ENCODE assay signal across 20 cellular contexts in genomic region chr2:27018142-27018541, GRCh38.
"Had no signal": no experiment of that assay in that cellular context is flagged by ENCODE, and none has a peak within 500 bp of the region (broad histone marks: within the 10 kb centered on the region; RNA-seq: fewer than 3 reads in every experiment).

No MANE protein-coding gene starts in this region.

- H3K27ac ChIP-seq: skin epidermis, suprapubic skin, tibial nerve had no signal

- DNase-seq: activated CD8-positive, alpha-beta memory T cell treated with anti-CD3 and anti-CD28 coated beads, Interleukin-2, amount 50 U/mL, for 4 hours; activated naive CD4-positive, alpha-beta T cell treated with Interleukin-2 at 50 U/mL for 16 hours; activated naive CD8-positive, alpha-beta T cell treated with anti-CD3 and anti-CD28 coated beads for 36 hours; activated T-cell treated with anti-CD3 and anti-CD28 coated beads, Interleukin-2, amount 50 U/mL, for 4 hours; dermis blood vessel endothelial cell; effector CD8-positive, alpha-beta T cell; erythroblast; foreskin fibroblast; hypothalamus; natural killer cell; stimulated activated CD4-positive, alpha-beta T cell treated with anti-CD3 and anti-CD28 coated beads, Interleukin-2, amount 100 ng/mL, for 24 hours; stimulated activated naive CD8-positive, alpha-beta T cell treated with anti-CD3 and anti-CD28 coated beads, Interleukin-15, amount 100 ng/mL, for 72 hours; T1000 had no signal

- H3K27me3 ChIP-seq: suprapubic skin, tibial nerve had no signal

- H3K27ac Mint-ChIP-seq: activated naive CD8-positive, alpha-beta T cell treated with anti-CD3 and anti-CD28 coated beads for 36 hours; natural killer cell; stimulated activated effector memory CD8-positive, alpha-beta T cell treated with anti-CD3 and anti-CD28 coated beads, Interleukin-12 subunit alpha, Interleukin-12 subunit beta, amount 100 ng/mL, for 72 hours; stimulated activated naive CD8-positive, alpha-beta T cell treated with anti-CD3 and anti-CD28 coated beads, Interleukin-15, amount 100 ng/mL, for 72 hours; T-helper 1 cell treated with Interleukin-12 subunit alpha and Interleukin-12 subunit beta and Interleukin-4 antibody, amounts not matched to agents 30 μg/mL and 1 μg/mL, for 36 hours; WTC11 had no signal

- H3K4me1 Mint-ChIP-seq: activated naive CD8-positive, alpha-beta T cell treated with anti-CD3 and anti-CD28 coated beads for 36 hours; natural killer cell; stimulated activated effector memory CD8-positive, alpha-beta T cell treated with anti-CD3 and anti-CD28 coated beads, Interleukin-12 subunit alpha, Interleukin-12 subunit beta, amount 100 ng/mL, for 72 hours; stimulated activated naive CD8-positive, alpha-beta T cell treated with anti-CD3 and anti-CD28 coated beads, Interleukin-15, amount 100 ng/mL, for 72 hours had no signal

- ATAC-seq: activated T-cell treated with anti-CD3 and anti-CD28 coated beads, Interleukin-2, amount 50 U/mL, for 4 hours; natural killer cell; stimulated activated effector memory CD8-positive, alpha-beta T cell treated with anti-CD3 and anti-CD28 coated beads, Interleukin-12 subunit alpha, Interleukin-12 subunit beta, amount 100 ng/mL, for 72 hours; stimulated activated naive CD8-positive, alpha-beta T cell treated with anti-CD3 and anti-CD28 coated beads, Interleukin-15, amount 100 ng/mL, for 72 hours; WTC11 had no signal

- H3K9me3 Mint-ChIP-seq: activated naive CD8-positive, alpha-beta T cell treated with anti-CD3 and anti-CD28 coated beads for 36 hours; activated T-cell treated with anti-CD3 and anti-CD28 coated beads, Interleukin-2, amount 50 U/mL, for 4 hours; natural killer cell; stimulated activated effector memory CD8-positive, alpha-beta T cell treated with anti-CD3 and anti-CD28 coated beads, Interleukin-12 subunit alpha, Interleukin-12 subunit beta, amount 100 ng/mL, for 72 hours; stimulated activated naive CD8-positive, alpha-beta T cell treated with anti-CD3 and anti-CD28 coated beads, Interleukin-15, amount 100 ng/mL, for 72 hours; T-helper 1 cell treated with Interleukin-12 subunit alpha and Interleukin-12 subunit beta and Interleukin-4 antibody, amounts not matched to agents 30 μg/mL and 1 μg/mL, for 36 hours had no signal

- H3K4me3 Mint-ChIP-seq: activated naive CD8-positive, alpha-beta T cell treated with anti-CD3 and anti-CD28 coated beads for 36 hours; activated T-cell treated with anti-CD3 and anti-CD28 coated beads, Interleukin-2, amount 50 U/mL, for 4 hours; natural killer cell; stimulated activated effector memory CD8-positive, alpha-beta T cell treated with anti-CD3 and anti-CD28 coated beads, Interleukin-12 subunit alpha, Interleukin-12 subunit beta, amount 100 ng/mL, for 72 hours; stimulated activated naive CD8-positive, alpha-beta T cell treated with anti-CD3 and anti-CD28 coated beads, Interleukin-15, amount 100 ng/mL, for 72 hours; T-helper 1 cell treated with Interleukin-12 subunit alpha and Interleukin-12 subunit beta and Interleukin-4 antibody, amounts not matched to agents 30 μg/mL and 1 μg/mL, for 36 hours; WTC11 had no signal

- H3K9me3 ChIP-seq: suprapubic skin, tibial nerve had no signal

- H3K4me3 ChIP-seq: lung, skin epidermis, suprapubic skin, tibial nerve had no signal

- H3K27me3 Mint-ChIP-seq: activated naive CD8-positive, alpha-beta T cell treated with anti-CD3 and anti-CD28 coated beads for 36 hours; stimulated activated naive CD8-positive, alpha-beta T cell treated with anti-CD3 and anti-CD28 coated beads, Interleukin-15, amount 100 ng/mL, for 72 hours had no signal

- H3K36me3 Mint-ChIP-seq: activated naive CD8-positive, alpha-beta T cell treated with anti-CD3 and anti-CD28 coated beads for 36 hours; natural killer cell had no signal
